Comparison of ENCODE assay signal across 17 cellular contexts in the genomic region with DNA sequence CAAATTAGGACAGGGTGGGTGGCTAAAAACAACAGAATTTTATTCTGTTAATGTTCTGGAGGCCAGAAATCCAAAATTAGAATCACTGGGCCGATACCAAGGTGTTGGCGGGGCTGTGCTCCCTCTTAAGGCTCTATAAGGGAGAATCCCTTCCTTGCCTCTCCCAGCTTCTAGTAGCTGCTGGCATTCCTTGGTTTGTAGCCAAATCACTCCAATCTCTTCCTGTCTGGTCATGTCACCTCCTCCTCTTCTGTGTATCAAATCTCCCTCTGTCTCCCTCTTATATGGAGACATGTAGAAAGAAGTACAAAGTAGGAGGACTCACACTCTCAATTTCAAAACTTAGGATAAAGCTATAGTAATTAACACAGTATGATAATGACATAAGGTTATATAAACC.
DNase-seq lines count a peak whose midpoint lies in the region; ATAC-seq and TF ChIP-seq lines count a peak whose summit lies in the region.
"Had no signal": no experiment of that assay in that cellular context is flagged by ENCODE, and none has a peak within 500 bp of the region (broad histone marks: within the 10 kb centered on the region; RNA-seq: fewer than 3 reads in every experiment).

No MANE protein-coding gene starts in this region.

- TF ChIP-seq POLR2A in spleen (IDR thresholded peaks at IDR 0.05) = no peak

- POLR2A ChIA-PET in A673 (lab: Charles Lee; ENCODE audit: low non-redundant PET) = no interaction called here

- H3K9me3 ChIP-seq in A673 (ENCODE audit: low read depth, low read length, poor library complexity, severe bottlenecking) (no peaks in the 10 kb centered on the region), RWPE2 (ENCODE audit: severe bottlenecking) (no peaks in the 10 kb centered on the region), spleen (no peaks in the 10 kb centered on the region)
- H3K9me3 ChIP-seq: A549 had no signal

- intact Hi-C loops in A673 (cut with micrococcal nuclease; ENCODE audit: unreplicated experiment) = no loop called here
- intact Hi-C loops in spleen (cut with DNase I; ENCODE audit: low total_unique reads) = no loop called here

- peak; percentile 9 for DNase-seq in DMS 273 (lab: John Stamatoyannopoulos, UW; ENCODE audit: unreplicated experiment)
- no peak for DNase-seq in DMS 273 treated with DMSO at 0.1 percent for 48 hours (lab: John Stamatoyannopoulos, UW)
- DNase-seq in A673 (ENCODE audit: low spot score) = peak; percentile 45
- no peak for DNase-seq in RWPE2 (ENCODE audit: low spot score)
- peak in 1 of 2 donors; percentile 76 for DNase-seq in foreskin keratinocyte
- DNase-seq in spleen = no peak
- no peak for DNase-seq in activated CD4-positive, CD25-positive, alpha-beta regulatory T cell treated with anti-CD3 and anti-CD28 coated beads, Interleukin-2, amount 50 U/mL, for 72 hours
- no peak for DNase-seq in effector CD4-positive, alpha-beta T cell
- DNase-seq: CD4-positive, alpha-beta memory T cell; DMS53; DND-41; HCEC 1CT had no signal

- 54 to 78% (median 75%) methylated on average over 2 of the region's 2 CpGs for WGBS in spleen, 5 donors

- H3K4me3 ChIP-seq in A673 (ENCODE audit: low read depth, low read length, poor library complexity, severe bottlenecking) = no peak overlapping the region
- H3K4me3 ChIP-seq in RWPE2 (ENCODE audit: severe bottlenecking) = no peak overlapping the region
- H3K4me3 ChIP-seq in spleen = no peak overlapping the region
- H3K4me3 ChIP-seq: A549, BLaER1, GM23338 had no signal

- H3K4me1 ChIP-seq in A673 (ENCODE audit: insufficient read depth, low read length, poor library complexity, severe bottlenecking) = peaks cover 10% of the 10 kb centered on the region
- no peaks in the 10 kb centered on the region for H3K4me1 ChIP-seq in RWPE2 (ENCODE audit: insufficient read depth, poor library complexity, severe bottlenecking)
- H3K4me1 ChIP-seq in foreskin keratinocyte = peaks cover 8% of the 10 kb centered on the region
- peaks cover 0 to 14% (median 5%) of the 10 kb centered on the region in 6 donors for H3K4me1 ChIP-seq in spleen
- H3K4me1 ChIP-seq: A549, BLaER1 had no signal

- H3K36me3 ChIP-seq in A673 (ENCODE audit: insufficient read depth, low read length, poor library complexity, severe bottlenecking) = no peaks in the 10 kb centered on the region
- H3K36me3 ChIP-seq in RWPE2 (ENCODE audit: low read depth) = no peaks in the 10 kb centered on the region
- H3K36me3 ChIP-seq in spleen = no peaks in the 10 kb centered on the region
- H3K36me3 ChIP-seq: BLaER1 had no signal

- ATAC-seq in RWPE2 (ENCODE audit: low read depth) = peak; percentile 62; the same call in 1 of the 3 replicates
- ATAC-seq in foreskin keratinocyte = peak; percentile 48
- ATAC-seq: A549, GM23338 had no signal

- H3K27ac ChIP-seq in A673 (ENCODE audit: low read depth, low read length, poor library complexity, severe bottlenecking) = no peak overlapping the region
- no peak overlapping the region for H3K27ac ChIP-seq in RWPE2 (ENCODE audit: poor library complexity, severe bottlenecking)
- no peak overlapping the region for H3K27ac ChIP-seq in foreskin keratinocyte
- H3K27ac ChIP-seq in spleen = no peak overlapping the region
- H3K27ac ChIP-seq: 22Rv1, A549, BLaER1, HL-60 had no signal

- no peaks in the 10 kb centered on the region for H3K27me3 ChIP-seq in A673 (replicated peaks; ENCODE audit: insufficient read depth, low read depth, low read length, poor library complexity)
- H3K27me3 ChIP-seq in RWPE2 (ENCODE audit: insufficient read depth, poor library complexity, severe bottlenecking) = no peaks in the 10 kb centered on the region
- H3K27me3 ChIP-seq in foreskin keratinocyte = peaks cover 16% of the 10 kb centered on the region
- peaks cover 0 to 42% (median 2%) of the 10 kb centered on the region in 7 donors for H3K27me3 ChIP-seq in spleen (replicated peaks in 1 of 7)
- H3K27me3 ChIP-seq: BLaER1 had no signal

- CTCF ChIA-PET in A673 (lab: Charles Lee) = no interaction called here

- BruUV-seq in A673 (replicated peaks; lab: Mats Ljungman, UMichigan) = no TSS peak

- TF ChIP-seq CTCF in A673 (conservative IDR thresholded peaks at IDR 0.05; ENCODE audit: low read depth, low read length) (no peak), RWPE2 (IDR thresholded peaks at IDR 0.05; ENCODE audit: poor library complexity, severe bottlenecking) (no peak), foreskin keratinocyte (conservative IDR thresholded peaks at IDR 0.05) (no peak), spleen (IDR thresholded peaks at IDR 0.05 in 8 of 11, conservative IDR thresholded peaks at IDR 0.05 in 3 of 11) (no peak)

Comparison
In these comparisons a context has a peak if more than half of its experiments do, and no peak if none do; other contexts are left out.
1. DNase-seq: peak in DMS 273 (single experiment) and A673 (single experiment); none in DMS 273 treated with DMSO at 0.1 percent for 48 hours (single experiment), RWPE2 (single experiment), spleen (single experiment), activated CD4-positive, CD25-positive, alpha-beta regulatory T cell treated with anti-CD3 and anti-CD28 coated beads, Interleukin-2, amount 50 U/mL, for 72 hours (single experiment) and effector CD4-positive, alpha-beta T cell (single experiment).